19 cellular contexts compared by ENCODE assay signal in genomic region chr2:109028280-109028679, GRCh38. TPM values are rescaled to one million over a fixed set of nuclear protein-coding genes. Genes with fewer than 3 reads are reported as not detected.
"Had no signal": no experiment of that assay in that cellular context is flagged by ENCODE, and none has a peak within 500 bp of the region (broad histone marks: within the 10 kb centered on the region; RNA-seq: fewer than 3 reads in every experiment).

No MANE protein-coding gene starts in this region.

- H3K36me3 Mint-ChIP-seq: naive B cell; stimulated activated effector memory CD8-positive, alpha-beta T cell treated with anti-CD3 and anti-CD28 coated beads, Interleukin-12 subunit alpha, Interleukin-12 subunit beta, amount 100 ng/mL, for 72 hours had no signal

- H3K4me1 ChIP-seq: adrenal gland, uterus had no signal

- ATAC-seq: activated T-cell treated with anti-CD3 and anti-CD28 coated beads, Interleukin-2, amount 50 U/mL, for 72 hours; gastrocnemius medialis; right cardiac atrium; stimulated activated effector memory CD8-positive, alpha-beta T cell treated with anti-CD3 and anti-CD28 coated beads, Interleukin-12 subunit alpha, Interleukin-12 subunit beta, amount 100 ng/mL, for 72 hours had no signal

- H3K9me3 ChIP-seq: adrenal gland, gastrocnemius medialis, thyroid gland, uterus had no signal

- H3K27me3 ChIP-seq: adrenal gland, thyroid gland, uterus had no signal

- H3K27ac ChIP-seq: adrenal gland, coronary artery, gastrocnemius medialis, thyroid gland, uterus had no signal

- H3K36me3 ChIP-seq: adrenal gland, gastrocnemius medialis, thyroid gland, uterus had no signal

- H3K9me3 Mint-ChIP-seq: naive B cell; stimulated activated effector memory CD8-positive, alpha-beta T cell treated with anti-CD3 and anti-CD28 coated beads, Interleukin-12 subunit alpha, Interleukin-12 subunit beta, amount 100 ng/mL, for 72 hours had no signal

- H3K4me3 ChIP-seq: adrenal gland, coronary artery, gastrocnemius medialis, lung, thyroid gland, uterus had no signal

- DNase-seq: activated CD4-positive, alpha-beta memory T cell treated with anti-CD3 and anti-CD28 coated beads for 36 hours; activated CD4-positive, CD25-positive, alpha-beta regulatory T cell treated with anti-CD3 and anti-CD28 coated beads, Interleukin-2, amount 50 U/mL, for 72 hours; activated CD8-positive, alpha-beta memory T cell treated with anti-CD3 and anti-CD28 coated beads, Interleukin-2, amount 50 U/mL, for 4 hours; activated gamma-delta T cell treated with Interleukin-2 at 50 U/mL for 16 hours; activated T-cell treated with anti-CD3 and anti-CD28 coated beads, Interleukin-2, amount 50 U/mL, for 72 hours; adrenal gland; caudate nucleus; effector CD8-positive, alpha-beta T cell; gastrocnemius medialis; naive B cell; occipital lobe; right cardiac atrium; T-helper 9 cell; thyroid gland; uterus had no signal

- H3K27ac Mint-ChIP-seq: activated CD4-positive, alpha-beta memory T cell treated with anti-CD3 and anti-CD28 coated beads for 36 hours; activated T-cell treated with anti-CD3 and anti-CD28 coated beads, Interleukin-2, amount 50 U/mL, for 72 hours; naive B cell; progenitor cell of endocrine pancreas; stimulated activated effector memory CD8-positive, alpha-beta T cell treated with anti-CD3 and anti-CD28 coated beads, Interleukin-12 subunit alpha, Interleukin-12 subunit beta, amount 100 ng/mL, for 72 hours had no signal

- H3K27me3 Mint-ChIP-seq: activated CD4-positive, alpha-beta memory T cell treated with anti-CD3 and anti-CD28 coated beads for 36 hours; naive B cell; progenitor cell of endocrine pancreas had no signal

- H3K4me3 Mint-ChIP-seq: activated CD4-positive, alpha-beta memory T cell treated with anti-CD3 and anti-CD28 coated beads for 36 hours; activated T-cell treated with anti-CD3 and anti-CD28 coated beads, Interleukin-2, amount 50 U/mL, for 72 hours; naive B cell; stimulated activated effector memory CD8-positive, alpha-beta T cell treated with anti-CD3 and anti-CD28 coated beads, Interleukin-12 subunit alpha, Interleukin-12 subunit beta, amount 100 ng/mL, for 72 hours had no signal

RNA-seq across cellular contexts. Expression of gene EDAR, which starts 39.3 kb away (rescaled TPM):
- total RNA-seq: adrenal gland, gastrocnemius medialis, occipital lobe, thyroid gland had no signal
- polyA plus RNA-seq: adrenal gland, right cardiac atrium had no signal
